ENCODE assay signal across 9 cellular contexts in the genomic region with DNA sequence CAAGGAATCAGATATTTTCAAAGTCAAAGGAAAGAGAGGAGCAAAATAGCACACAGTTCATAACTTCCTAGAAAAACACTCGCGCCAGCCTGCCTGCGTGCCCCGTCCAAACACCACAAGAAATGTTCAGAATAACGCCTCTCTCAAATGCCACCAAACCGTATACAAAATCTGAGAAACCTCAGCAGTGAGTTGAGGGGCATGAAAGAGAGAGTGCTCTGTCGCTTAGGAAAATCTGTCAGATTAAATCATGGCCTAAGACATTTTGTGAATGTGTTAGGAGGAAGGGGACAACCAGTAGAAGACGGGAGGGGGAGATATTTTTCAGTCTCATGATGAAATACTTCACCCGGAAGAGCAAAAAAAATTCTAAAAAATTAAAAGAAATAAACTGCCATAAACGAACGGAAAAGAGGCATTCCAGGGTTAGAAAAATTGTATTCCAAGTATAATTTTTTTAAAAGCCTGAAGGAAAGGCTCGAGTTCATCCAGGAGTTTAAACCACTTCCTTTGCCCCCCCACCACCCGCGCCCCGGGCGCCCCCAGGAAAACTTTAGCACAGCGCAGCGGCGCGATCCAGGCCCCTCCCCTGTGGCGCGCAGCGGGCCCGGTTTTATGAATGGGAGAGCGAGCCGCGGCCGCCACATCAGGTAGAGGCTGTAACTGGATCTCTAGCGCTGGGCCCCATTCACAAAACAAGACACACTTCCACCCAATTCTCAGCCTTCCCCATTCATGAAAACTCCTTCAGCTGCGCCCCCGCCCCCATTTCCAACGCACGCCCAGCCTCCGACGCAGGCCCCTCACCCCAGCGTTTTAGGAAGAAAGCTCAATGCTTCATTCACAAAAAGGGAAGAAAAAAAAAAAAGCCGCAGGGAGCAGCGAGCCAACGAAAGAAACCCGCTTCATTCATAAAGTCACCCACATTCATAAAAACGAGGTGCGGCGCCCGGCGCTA. TPM values are rescaled to one million over a fixed set of nuclear protein-coding genes. Genes with fewer than 3 reads are reported as not detected.
A peak's percentile ranks its signal among the peaks of the same experiment; 100 is the strongest.
DNase-seq lines count a peak whose midpoint lies in the region; ATAC-seq and TF ChIP-seq lines count a peak whose summit lies in the region.
"Had no signal": no experiment of that assay in that cellular context is flagged by ENCODE, and none has a peak within 500 bp of the region (broad histone marks: within the 10 kb centered on the region; RNA-seq: fewer than 3 reads in every experiment).

No MANE protein-coding gene starts in this region.

- H3K27ac ChIP-seq in upper lobe of left lung = peak overlapping the region; percentile 73 to 90 (median 82)

- H3K4me1 Mint-ChIP-seq in natural killer cell treated with Interleukin-12 subunit alpha and Interleukin-12 subunit beta and Interleukin-15 and Interleukin-18, amount 100 ng/mL, for 72 hours (ENCODE audit: low read depth in 2 of 2) = peaks cover 47 to 51% of the 10 kb centered on the region in 2 donors

- H3K36me3 Mint-ChIP-seq in natural killer cell treated with Interleukin-12 subunit alpha and Interleukin-12 subunit beta and Interleukin-15 and Interleukin-18, amount 100 ng/mL, for 72 hours = peaks cover 17% of the 10 kb centered on the region

- H3K4me3 Mint-ChIP-seq in natural killer cell treated with Interleukin-12 subunit alpha and Interleukin-12 subunit beta and Interleukin-15 and Interleukin-18, amount 100 ng/mL, for 72 hours = peak overlapping the region; percentile 96

- TF ChIP-seq EP300 in upper lobe of left lung (IDR thresholded peaks at IDR 0.05) = no peak

- no peaks in the 10 kb centered on the region for H3K36me3 ChIP-seq in upper lobe of left lung

- no peak for ATAC-seq in natural killer cell treated with Interleukin-12 subunit alpha and Interleukin-12 subunit beta and Interleukin-15 and Interleukin-18, amount 100 ng/mL, for 72 hours
- ATAC-seq in upper lobe of left lung (ENCODE audit: low FRiP score in 2 of 2) (peak in 1 of 2 donors; percentile 22), HG03342 (IDR thresholded peaks at IDR 0.05; ENCODE audit: unreplicated experiment) (no peak)
- ATAC-seq: activated naive CD4-positive, alpha-beta T cell treated with anti-CD3 and anti-CD28 coated beads, Interleukin-2, amount 50 U/mL, for 72 hours had no signal

- TF ChIP-seq CTCF in upper lobe of left lung (IDR thresholded peaks at IDR 0.05) = no peak

- H3K4me3 ChIP-seq in GM08714 (ENCODE audit: low read length) (peak overlapping the region; percentile 64; the same call in 1 of the 2 replicates), upper lobe of left lung (peak overlapping the region; percentile 26 to 88 (median 76))

- peak; percentile 73 for DNase-seq in LoVo (ENCODE audit: low spot score)
- DNase-seq in activated gamma-delta T cell treated with Interleukin-2 at 50 U/mL for 16 hours = peak; percentile 51
- DNase-seq in foreskin melanocyte = peak; percentile 64
- DNase-seq in natural killer cell treated with Interleukin-12 subunit alpha and Interleukin-12 subunit beta and Interleukin-15 and Interleukin-18, amount 100 ng/mL, for 72 hours (ENCODE audit: low spot score) = peak; percentile 65
- DNase-seq in upper lobe of left lung = peak; percentile 74 to 91

- no peaks in the 10 kb centered on the region for H3K27me3 ChIP-seq in upper lobe of left lung

- peaks cover 24 to 47% of the 10 kb centered on the region in 2 donors for H3K27me3 Mint-ChIP-seq in natural killer cell treated with Interleukin-12 subunit alpha and Interleukin-12 subunit beta and Interleukin-15 and Interleukin-18, amount 100 ng/mL, for 72 hours

- no peak for TF ChIP-seq POLR2A in upper lobe of left lung (IDR thresholded peaks at IDR 0.05)

- no peaks in the 10 kb centered on the region for H3K9me3 ChIP-seq in upper lobe of left lung

- WGBS in upper lobe of left lung, 2 donors = 1 to 2% methylated on average over 40 to 44 of the region's 45 CpGs

- peak overlapping the region; percentile 87 to 90 for H3K27ac Mint-ChIP-seq in natural killer cell treated with Interleukin-12 subunit alpha and Interleukin-12 subunit beta and Interleukin-15 and Interleukin-18, amount 100 ng/mL, for 72 hours
- H3K27ac Mint-ChIP-seq: activated naive CD4-positive, alpha-beta T cell treated with anti-CD3 and anti-CD28 coated beads, Interleukin-2, amount 50 U/mL, for 72 hours had no signal

- H3K4me1 ChIP-seq in upper lobe of left lung = peaks cover 23 to 50% (median 36%) of the 10 kb centered on the region in 4 donors

- H3K9me3 Mint-ChIP-seq in natural killer cell treated with Interleukin-12 subunit alpha and Interleukin-12 subunit beta and Interleukin-15 and Interleukin-18, amount 100 ng/mL, for 72 hours = no peaks in the 10 kb centered on the region
- H3K9me3 Mint-ChIP-seq: activated naive CD4-positive, alpha-beta T cell treated with anti-CD3 and anti-CD28 coated beads, Interleukin-2, amount 50 U/mL, for 72 hours had no signal

TF ChIP-seq in PFSK-1, 5 proteins besides CTCF, POLR2A, EP300 and RAD21:
- TF ChIP-seq, protein P1, sequence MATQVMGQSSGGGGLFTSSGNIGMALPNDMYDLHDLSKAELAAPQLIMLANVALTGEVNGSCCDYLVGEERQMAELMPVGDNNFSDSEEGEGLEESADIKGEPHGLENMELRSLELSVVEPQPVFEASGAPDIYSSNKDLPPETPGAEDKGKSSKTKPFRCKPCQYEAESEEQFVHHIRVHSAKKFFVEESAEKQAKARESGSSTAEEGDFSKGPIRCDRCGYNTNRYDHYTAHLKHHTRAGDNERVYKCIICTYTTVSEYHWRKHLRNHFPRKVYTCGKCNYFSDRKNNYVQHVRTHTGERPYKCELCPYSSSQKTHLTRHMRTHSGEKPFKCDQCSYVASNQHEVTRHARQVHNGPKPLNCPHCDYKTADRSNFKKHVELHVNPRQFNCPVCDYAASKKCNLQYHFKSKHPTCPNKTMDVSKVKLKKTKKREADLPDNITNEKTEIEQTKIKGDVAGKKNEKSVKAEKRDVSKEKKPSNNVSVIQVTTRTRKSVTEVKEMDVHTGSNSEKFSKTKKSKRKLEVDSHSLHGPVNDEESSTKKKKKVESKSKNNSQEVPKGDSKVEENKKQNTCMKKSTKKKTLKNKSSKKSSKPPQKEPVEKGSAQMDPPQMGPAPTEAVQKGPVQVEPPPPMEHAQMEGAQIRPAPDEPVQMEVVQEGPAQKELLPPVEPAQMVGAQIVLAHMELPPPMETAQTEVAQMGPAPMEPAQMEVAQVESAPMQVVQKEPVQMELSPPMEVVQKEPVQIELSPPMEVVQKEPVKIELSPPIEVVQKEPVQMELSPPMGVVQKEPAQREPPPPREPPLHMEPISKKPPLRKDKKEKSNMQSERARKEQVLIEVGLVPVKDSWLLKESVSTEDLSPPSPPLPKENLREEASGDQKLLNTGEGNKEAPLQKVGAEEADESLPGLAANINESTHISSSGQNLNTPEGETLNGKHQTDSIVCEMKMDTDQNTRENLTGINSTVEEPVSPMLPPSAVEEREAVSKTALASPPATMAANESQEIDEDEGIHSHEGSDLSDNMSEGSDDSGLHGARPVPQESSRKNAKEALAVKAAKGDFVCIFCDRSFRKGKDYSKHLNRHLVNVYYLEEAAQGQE (IDR thresholded peaks at IDR 0.05; ENCODE audit: insufficient read depth in 1 of 2, low read depth in 2 of 2, low read length in 2 of 2) = 0 out of 4 replicates have a peak, but pooled peaks of 1 of the 2 experiments have one; percentile 12
- TF ChIP-seq TAF1 (IDR thresholded peaks at IDR 0.05; ENCODE audit: borderline replicate concordance, insufficient read depth, low read length) = 0 out of 2 replicates have a peak, but pooled peaks have one; percentile 44
- no peak for TF ChIP-seq FOXP2 (optimal IDR thresholded peaks at IDR 0.05; ENCODE audit: borderline replicate concordance, extremely low read depth, extremely low read length, insufficient read depth)
- TF ChIP-seq POLR2AphosphoS5 (IDR thresholded peaks at IDR 0.05; ENCODE audit: low read depth, low read length) = peak; percentile 83

RNA-seq across cellular contexts. Expression of gene ETV5, which starts 1.5 kb away (rescaled TPM):
- polyA plus RNA-seq in PFSK-1 (2012; ENCODE audit: insufficient read length, low read depth) = 352 TPM
- 100 to 1,000 TPM in 1 of 2 donors, 10 to 100 TPM in 1; 61.6 to 113 TPM for total RNA-seq in natural killer cell treated with Interleukin-12 subunit alpha and Interleukin-12 subunit beta and Interleukin-15 and Interleukin-18, amount 100 ng/mL, for 72 hours
- 10 to 100 TPM; 15.7 to 95.8 (median 41.4) TPM for total RNA-seq in upper lobe of left lung
